In the genomic region with DNA sequence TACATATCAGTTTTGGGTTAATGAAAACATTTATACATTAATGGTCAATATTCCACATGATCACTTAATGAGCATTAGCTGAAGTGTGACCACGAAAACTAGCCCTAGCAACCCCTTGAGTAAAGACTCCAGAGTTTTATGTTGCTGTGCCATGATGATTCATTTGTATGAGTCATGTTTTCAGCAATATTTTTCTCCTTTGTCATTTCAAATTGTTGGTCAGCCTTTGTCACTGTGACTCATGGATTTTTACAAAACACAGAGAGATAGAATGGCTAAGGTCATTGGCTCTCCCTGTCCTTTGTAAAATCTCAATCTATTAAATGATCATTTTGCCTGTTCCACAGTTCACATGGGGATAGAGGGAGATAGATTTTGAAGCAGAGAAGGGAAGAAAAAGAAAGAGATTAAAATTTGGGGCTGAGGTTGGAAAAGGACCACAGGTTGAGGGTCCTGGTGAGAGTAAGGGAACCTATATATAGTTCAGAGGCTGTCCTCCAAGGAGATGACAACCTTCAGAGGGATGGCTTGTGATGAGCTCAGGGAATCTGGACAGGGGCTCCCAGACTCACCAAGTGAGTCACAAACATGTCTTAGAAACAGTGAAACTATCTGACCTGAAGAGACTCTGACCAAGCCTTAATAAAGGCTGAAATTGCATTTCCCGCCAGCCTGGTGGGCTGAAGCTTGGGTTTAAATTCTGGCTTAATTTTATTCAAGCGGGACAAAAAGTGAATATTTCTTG, we compare ENCODE assay signal across 11 cellular contexts.
DNase-seq lines count a peak whose midpoint lies in the region; TF ChIP-seq lines count a peak whose summit lies in the region.
"Had no signal": no experiment of that assay in that cellular context is flagged by ENCODE, and none has a peak within 500 bp of the region (broad histone marks: within the 10 kb centered on the region; RNA-seq: fewer than 3 reads in every experiment).

No MANE protein-coding gene starts in this region.

- intact Hi-C loops in head of caudate nucleus (cut with DNase I), result no loop called here

- no peaks in the 10 kb centered on the region for H3K9me3 ChIP-seq in HUES48 (ENCODE audit: control insufficient read depth, insufficient read depth, low read length)
- H3K9me3 ChIP-seq: esophagus squamous epithelium had no signal

- H3K27me3 ChIP-seq in HUES48 (ENCODE audit: control insufficient read depth, insufficient read depth, low read length), result no peaks in the 10 kb centered on the region
- H3K27me3 ChIP-seq: esophagus squamous epithelium had no signal

- no peak overlapping the region for H3K4me3 ChIP-seq in HUES48 (ENCODE audit: low read depth, low read length)
- no peak overlapping the region for H3K4me3 ChIP-seq in astrocyte of the cerebellum (ENCODE audit: low read depth, low read length)
- H3K4me3 ChIP-seq: esophagus squamous epithelium had no signal

- in situ Hi-C loops in astrocyte of the cerebellum (cut with HindIII; ENCODE audit: low sequenced_read_pairs), result no loop called here

- H3K27ac ChIP-seq in HUES48 (ENCODE audit: low read depth, low read length), result peak overlapping the region; percentile 33

- no peaks in the 10 kb centered on the region for H3K36me3 ChIP-seq in HUES48 (ENCODE audit: control insufficient read depth, insufficient read depth, low read length)
- H3K36me3 ChIP-seq: esophagus squamous epithelium had no signal

- DNase-seq in CD1c-positive myeloid dendritic cell (ENCODE audit: extremely low spot score), result peak; percentile 31
- DNase-seq in astrocyte of the cerebellum (ENCODE audit: low read depth), result peak; percentile 74
- DNase-seq in kidney tubule cell (ENCODE audit: low spot score), result peak; percentile 97
- DNase-seq in head of caudate nucleus, result no peak
- no peak for DNase-seq in NCI-H1048 (lab: John Stamatoyannopoulos, UW)
- no peak for DNase-seq in NCI-H345 (lab: John Stamatoyannopoulos, UW)
- no peak for DNase-seq in GM19240 (ENCODE audit: insufficient read length, low spot score)
- DNase-seq: activated CD8-positive, alpha-beta memory T cell treated with anti-CD3 and anti-CD28 coated beads for 24 hours; esophagus squamous epithelium; stimulated activated CD4-positive, alpha-beta T cell treated with anti-CD3 and anti-CD28 coated beads, Interleukin-12 subunit alpha, Interleukin-12 subunit beta, amount 100 ng/mL, for 4 hours had no signal

- H3K4me1 ChIP-seq in HUES48 (ENCODE audit: control insufficient read depth, insufficient read depth, low read length), result no peaks in the 10 kb centered on the region
- H3K4me1 ChIP-seq: esophagus squamous epithelium had no signal

- no peak for TF ChIP-seq CTCF in astrocyte of the cerebellum (IDR thresholded peaks at IDR 0.05; ENCODE audit: low read depth, low read length, missing control alignments)

- no peak overlapping the region for H3K9ac ChIP-seq in HUES48 (ENCODE audit: low read depth, low read length)

Comparison
In these comparisons a context has a peak if more than half of its experiments do, and no peak if none do; other contexts are left out.
1. DNase-seq: peak in CD1c-positive myeloid dendritic cell (single experiment), astrocyte of the cerebellum (single experiment) and kidney tubule cell (single experiment); none in head of caudate nucleus (0 of 42), NCI-H1048 (single experiment), NCI-H345 (single experiment) and GM19240 (single experiment).